Comparison of ENCODE assay signal across 1 cellular context in the genomic region with DNA sequence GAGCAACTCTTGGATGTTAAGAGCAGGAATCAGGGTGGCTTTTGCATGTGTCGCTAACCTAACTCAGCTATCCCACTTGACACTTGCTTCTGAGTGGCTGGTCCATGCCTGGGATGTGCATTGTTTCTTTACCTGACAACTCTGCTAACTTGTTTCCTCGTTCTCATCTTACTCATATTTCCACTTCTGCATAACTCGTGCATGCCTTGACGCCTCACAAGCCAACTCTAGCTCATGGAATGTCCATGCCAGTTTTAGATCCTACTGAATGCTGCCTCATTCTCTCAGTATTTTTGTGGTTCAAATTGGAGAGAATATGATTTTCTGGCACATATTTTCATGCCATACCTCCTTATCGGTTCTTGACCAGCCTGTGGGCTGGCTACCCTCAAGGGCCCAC.
TF ChIP-seq lines count a peak whose summit lies in the region.

No MANE protein-coding gene starts in this region.

TF ChIP-seq in GM12878, 131 proteins besides CTCF, POLR2A, EP300 and RAD21:
- no peak for TF ChIP-seq LARP7 (IDR thresholded peaks at IDR 0.05)
- no peak for TF ChIP-seq RFX5 (IDR thresholded peaks at IDR 0.05; ENCODE audit: low read depth, low read length)
- no peak for TF ChIP-seq BCL3 (IDR thresholded peaks at IDR 0.05; ENCODE audit: borderline replicate concordance, insufficient read depth, low read depth, low read length, poor library complexity, severe bottlenecking)
- TF ChIP-seq MEF2B (IDR thresholded peaks at IDR 0.05; ENCODE audit: partially characterized antibody, poor library complexity, severe bottlenecking): no peak
- TF ChIP-seq SIN3A (IDR thresholded peaks at IDR 0.05; ENCODE audit: low read depth, low read length): no peak
- no peak for TF ChIP-seq RB1 (IDR thresholded peaks at IDR 0.05; ENCODE audit: borderline replicate concordance)
- no peak for TF ChIP-seq ZNF24 (IDR thresholded peaks at IDR 0.05)
- TF ChIP-seq FOS (IDR thresholded peaks at IDR 0.05; ENCODE audit: borderline replicate concordance, extremely low read depth, insufficient read length): no peak
- no peak for TF ChIP-seq RBBP5 (conservative IDR thresholded peaks at IDR 0.05)
- no peak for TF ChIP-seq CREB1 (IDR thresholded peaks at IDR 0.05; ENCODE audit: low read depth)
- no peak for TF ChIP-seq ZSCAN29 (IDR thresholded peaks at IDR 0.05)
- TF ChIP-seq PAX8 (IDR thresholded peaks at IDR 0.05): no peak
- no peak for TF ChIP-seq ZBTB11 (CRISPR knock-in tag; IDR thresholded peaks at IDR 0.05)
- no peak for TF ChIP-seq BHLHE40 (IDR thresholded peaks at IDR 0.05; ENCODE audit: borderline replicate concordance in 1 of 2, low read depth in 2 of 2, low read length in 1 of 2)
- TF ChIP-seq EED (IDR thresholded peaks at IDR 0.05; ENCODE audit: low read depth): no peak
- TF ChIP-seq, protein P1, sequence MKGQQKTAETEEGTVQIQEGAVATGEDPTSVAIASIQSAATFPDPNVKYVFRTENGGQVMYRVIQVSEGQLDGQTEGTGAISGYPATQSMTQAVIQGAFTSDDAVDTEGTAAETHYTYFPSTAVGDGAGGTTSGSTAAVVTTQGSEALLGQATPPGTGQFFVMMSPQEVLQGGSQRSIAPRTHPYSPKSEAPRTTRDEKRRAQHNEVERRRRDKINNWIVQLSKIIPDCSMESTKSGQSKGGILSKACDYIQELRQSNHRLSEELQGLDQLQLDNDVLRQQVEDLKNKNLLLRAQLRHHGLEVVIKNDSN (IDR thresholded peaks at IDR 0.05; ENCODE audit: borderline replicate concordance, extremely low read length, insufficient read depth, low read depth, low read length): no peak
